ENCODE assay signal across 8 cellular contexts in genomic region chr7:20331912-20332317, GRCh38. TPM values are rescaled to one million over a fixed set of nuclear protein-coding genes. Genes with fewer than 3 reads are reported as not detected.
A peak's percentile ranks its signal among the peaks of the same experiment; 100 is the strongest.
DNase-seq lines count a peak whose midpoint lies in the region; ATAC-seq and TF ChIP-seq lines count a peak whose summit lies in the region.

No MANE protein-coding gene starts in this region.

- intact Hi-C loops in activated naive CD4-positive, alpha-beta T cell treated with anti-CD3 and anti-CD28 coated beads for 36 hours (cut with micrococcal nuclease), result loop anchor here (5.0 kb wide), 3 partner anchors 265 to 625 kb away; partner anchors contain the start of gene POLR1F
- intact Hi-C loops in lower lobe of right lung (cut with DNase I) (no loop called here), transverse colon (cut with DNase I; ENCODE audit: low total_unique reads) (no loop called here)

- H3K36me3 Mint-ChIP-seq in activated naive CD4-positive, alpha-beta T cell treated with anti-CD3 and anti-CD28 coated beads for 36 hours (ENCODE audit: low read depth), result no peaks in the 10 kb centered on the region
- H3K36me3 Mint-ChIP-seq in activated naive CD4-positive, alpha-beta T cell treated with anti-CD3 and anti-CD28 coated beads, Interleukin-2, amount 50 U/mL, for 72 hours, result peaks cover 0 to 10% of the 10 kb centered on the region in 2 donors

- no peak for DNase-seq in activated naive CD4-positive, alpha-beta T cell treated with anti-CD3 and anti-CD28 coated beads for 36 hours
- no peak for DNase-seq in activated naive CD4-positive, alpha-beta T cell treated with anti-CD3 and anti-CD28 coated beads, Interleukin-2, amount 50 U/mL, for 72 hours (ENCODE audit: low spot score in 2 of 2)
- DNase-seq in astrocyte of the spinal cord (ENCODE audit: low read depth, low spot score), result peak; percentile 28
- no peak for DNase-seq in lower lobe of right lung
- DNase-seq in transverse colon, result no peak
- DNase-seq in COR-L47 (lab: John Stamatoyannopoulos, UW), result no peak
- no peak for DNase-seq in stimulated activated CD4-positive, alpha-beta T cell treated with anti-CD3 and anti-CD28 coated beads, Interleukin-15, amount 100 ng/mL, for 24 hours

- CTCF ChIA-PET in activated naive CD4-positive, alpha-beta T cell treated with anti-CD3 and anti-CD28 coated beads for 36 hours (lab: Charles Lee), result no interaction called here

- TF ChIP-seq POLR2A in transverse colon (IDR thresholded peaks at IDR 0.05), result no peak

- peak overlapping the region; percentile 57 for H3K4me3 Mint-ChIP-seq in activated naive CD4-positive, alpha-beta T cell treated with anti-CD3 and anti-CD28 coated beads for 36 hours

- H3K27me3 Mint-ChIP-seq in activated naive CD4-positive, alpha-beta T cell treated with anti-CD3 and anti-CD28 coated beads for 36 hours (ENCODE audit: low read depth), result peaks cover 48% of the 10 kb centered on the region

- ATAC-seq in activated naive CD4-positive, alpha-beta T cell treated with anti-CD3 and anti-CD28 coated beads, Interleukin-2, amount 50 U/mL, for 72 hours, result no peak
- ATAC-seq in lower lobe of right lung (no peak), HG03521 (IDR thresholded peaks at IDR 0.05; ENCODE audit: unreplicated experiment) (no peak)

- WGBS in transverse colon (ENCODE audit: low coverage in 1 of 2), 2 donors, result 11 to 60% methylated on average over 1 to 9 of the region's 9 CpGs

- H3K27ac ChIP-seq in lower lobe of right lung (peak overlapping the region; percentile 86), transverse colon (peak overlapping the region; percentile 90 to 96 (median 93))

- no peak for TF ChIP-seq EP300 in transverse colon (IDR thresholded peaks at IDR 0.05; ENCODE audit: low read depth)

- H3K9me3 Mint-ChIP-seq in activated naive CD4-positive, alpha-beta T cell treated with anti-CD3 and anti-CD28 coated beads for 36 hours, result no peaks in the 10 kb centered on the region
- H3K9me3 Mint-ChIP-seq in activated naive CD4-positive, alpha-beta T cell treated with anti-CD3 and anti-CD28 coated beads, Interleukin-2, amount 50 U/mL, for 72 hours, result no peaks in the 10 kb centered on the region

- H3K36me3 ChIP-seq in lower lobe of right lung (no peaks in the 10 kb centered on the region), transverse colon (no peaks in the 10 kb centered on the region)

- H3K4me3 ChIP-seq in astrocyte of the spinal cord (ENCODE audit: low read depth, low read length) (peak overlapping the region; percentile 69), lower lobe of right lung (peak overlapping the region; percentile 69), transverse colon (peak overlapping the region; percentile 54 to 84 (median 75))

- in situ Hi-C loops in astrocyte of the spinal cord (cut with HindIII; ENCODE audit: low sequenced_read_pairs), result no loop called here
- in situ Hi-C loops in transverse colon (cut with MboI; ENCODE audit: low pct_ligation_motif_present in 1 of 4, low pct_unique_long_range_greater_than_20kb in 1 of 4, low sequenced_read_pairs in 3 of 4), result loop anchor here in 1 of 4 donors (25.0 kb wide), 1 partner anchor 570 kb away; the partner anchor contains the start of gene TMEM196

- TF ChIP-seq CTCF in astrocyte of the spinal cord (IDR thresholded peaks at IDR 0.05; ENCODE audit: low read depth, low read length), result no peak
- TF ChIP-seq CTCF in lower lobe of right lung (IDR thresholded peaks at IDR 0.05), result no peak
- no peak for TF ChIP-seq CTCF in transverse colon (IDR thresholded peaks at IDR 0.05)

- peaks cover 18% of the 10 kb centered on the region for H3K4me1 Mint-ChIP-seq in activated naive CD4-positive, alpha-beta T cell treated with anti-CD3 and anti-CD28 coated beads for 36 hours (ENCODE audit: low read depth)

- H3K27me3 ChIP-seq in lower lobe of right lung (ENCODE audit: low read depth) (peaks cover 8% of the 10 kb centered on the region), transverse colon (no peaks in the 10 kb centered on the region)

- H3K9me3 ChIP-seq in lower lobe of right lung (no peaks in the 10 kb centered on the region), transverse colon (no peaks in the 10 kb centered on the region)

- H3K4me1 ChIP-seq in lower lobe of right lung (peaks cover 18% of the 10 kb centered on the region), transverse colon (peaks cover 0 to 18% (median 0%) of the 10 kb centered on the region in 4 donors)

- H3K27ac Mint-ChIP-seq in activated naive CD4-positive, alpha-beta T cell treated with anti-CD3 and anti-CD28 coated beads for 36 hours, result no peak overlapping the region
- H3K27ac Mint-ChIP-seq in activated naive CD4-positive, alpha-beta T cell treated with anti-CD3 and anti-CD28 coated beads, Interleukin-2, amount 50 U/mL, for 72 hours, result no peak overlapping the region

RNA-seq across cellular contexts. Expression of gene ITGB8, which starts 1.2 kb away (rescaled TPM):
- total RNA-seq in activated naive CD4-positive, alpha-beta T cell treated with anti-CD3 and anti-CD28 coated beads for 36 hours, result not detected
- total RNA-seq in activated naive CD4-positive, alpha-beta T cell treated with anti-CD3 and anti-CD28 coated beads, Interleukin-2, amount 50 U/mL, for 72 hours, result under 1 TPM in 1 of 2 donors, not detected in 1; 0.02 TPM
- total RNA-seq in lower lobe of right lung (8.0 TPM), transverse colon (10 to 100 TPM in 1 of 4 donors, 1 to 10 TPM in 3; 3.0 to 14.0 (median 8.6) TPM)
